ENCODE assay signal across 20 cellular contexts in genomic region chr12:67709367-67709954, GRCh38.
DNase-seq lines count a peak whose midpoint lies in the region; ATAC-seq and TF ChIP-seq lines count a peak whose summit lies in the region.
"Had no signal": no experiment of that assay in that cellular context is flagged by ENCODE, and none has a peak within 500 bp of the region (broad histone marks: within the 10 kb centered on the region; RNA-seq: fewer than 3 reads in every experiment).

No MANE protein-coding gene starts in this region.

- H3K9me3 Mint-ChIP-seq in type B pancreatic cell (peaks cover 7% of the 10 kb centered on the region), glutamatergic neuron (ENCODE audit: unreplicated experiment) (peaks cover 2% of the 10 kb centered on the region)

- no peak for DNase-seq in Right ventricle myocardium inferior (ENCODE audit: missing footprints)
- DNase-seq in cardiac septum (ENCODE audit: low spot score), result no peak
- DNase-seq in left ventricle myocardium inferior, result no peak
- no peak for DNase-seq in type B pancreatic cell (ENCODE audit: extremely low spot score, unreplicated experiment)
- no peak for DNase-seq in glutamatergic neuron
- no peak for DNase-seq in KG1 (lab: John Stamatoyannopoulos, UW)
- DNase-seq in GM23248, result no peak
- DNase-seq: CD4-positive, CD25-positive, alpha-beta regulatory T cell; COR-L47; H9; IMR-90; Karpas-422; NCI-H1417 treated with DMSO at 0.1 percent for 48 hours; NCI-H187 treated with DMSO at 0.1 percent for 48 hours; NCI-H345; NCI-H526 treated with DMSO at 0.1 percent for 48 hours; NK-92 treated with Interleukin-12 subunit alpha and Interleukin-12 subunit beta, amount 100 ng/mL, for 24 hours; SIG-M5 had no signal

- H3K9me3 ChIP-seq in left ventricle myocardium inferior (replicated peaks), result no peaks in the 10 kb centered on the region
- H3K9me3 ChIP-seq in mucosa of rectum (ENCODE audit: control insufficient read depth in 2 of 2, low read length in 2 of 2), result no peaks in the 10 kb centered on the region
- H3K9me3 ChIP-seq in GM23248 (ENCODE audit: low read depth), result no peaks in the 10 kb centered on the region

- peak; percentile 70 for ATAC-seq in Right ventricle myocardium inferior

- H3K4me3 ChIP-seq in left ventricle myocardium inferior, result no peak overlapping the region
- H3K4me3 ChIP-seq in mucosa of rectum (ENCODE audit: low read length in 2 of 2), result peak overlapping the region; percentile 33 to 58
- H3K4me3 ChIP-seq in GM23248, result no peak overlapping the region

- in situ Hi-C loops in GM23248 (cut with MboI), result no loop called here

- H3K4me1 Mint-ChIP-seq in type B pancreatic cell (ENCODE audit: unreplicated experiment) (peaks cover 38% of the 10 kb centered on the region), glutamatergic neuron (ENCODE audit: low read depth, unreplicated experiment) (peaks cover 12% of the 10 kb centered on the region)

- 92 to 100% methylated on average over 4 of the region's 4 CpGs for WGBS in GM23248 (ENCODE audit: low coverage in 1 of 2, low lambda C conversion rate in 2 of 2, missing lambda C conversion rate in 2 of 2), 2 experiments

- no peak overlapping the region for H3K4me2 ChIP-seq in GM23248 (ENCODE audit: unreplicated experiment)

- H3K9me2 ChIP-seq in GM23248 (ENCODE audit: insufficient read depth), result no peaks in the 10 kb centered on the region

- H3K36me3 ChIP-seq in left ventricle myocardium inferior (no peaks in the 10 kb centered on the region), mucosa of rectum (ENCODE audit: control insufficient read depth in 2 of 2, insufficient read depth in 2 of 2, low read length in 2 of 2) (no peaks in the 10 kb centered on the region), GM23248 (ENCODE audit: low read depth) (no peaks in the 10 kb centered on the region)

- TF ChIP-seq CTCF in left ventricle myocardium inferior (IDR thresholded peaks at IDR 0.05; ENCODE audit: borderline replicate concordance), result no peak
- no peak for TF ChIP-seq CTCF in type B pancreatic cell (conservative IDR thresholded peaks at IDR 0.05)
- TF ChIP-seq CTCF in glutamatergic neuron (IDR thresholded peaks at IDR 0.05; ENCODE audit: partially characterized antibody, unreplicated experiment), result no peak

- H3K36me3 Mint-ChIP-seq in type B pancreatic cell, result no peaks in the 10 kb centered on the region
- peaks cover 5% of the 10 kb centered on the region for H3K36me3 Mint-ChIP-seq in glutamatergic neuron (ENCODE audit: unreplicated experiment)

- no peak overlapping the region for H2AFZ ChIP-seq in GM23248

- H3K9ac ChIP-seq in mucosa of rectum (ENCODE audit: low read depth in 1 of 2, low read length in 2 of 2) (peak overlapping the region in 1 of 2 donors; percentile 14), GM23248 (no peak overlapping the region)

- H3F3A ChIP-seq in GM23248 (ENCODE audit: insufficient read depth), result peaks cover 10% of the 10 kb centered on the region; the same call in 1 of the 2 replicates

- H3K4me1 ChIP-seq in left ventricle myocardium inferior (peaks cover 35% of the 10 kb centered on the region), mucosa of rectum (ENCODE audit: control insufficient read depth in 2 of 2, insufficient read depth in 2 of 2, low read length in 2 of 2) (peaks cover 15 to 21% of the 10 kb centered on the region in 2 donors), GM23248 (ENCODE audit: insufficient read depth) (peaks cover 21% of the 10 kb centered on the region)

- H3K27ac Mint-ChIP-seq in type B pancreatic cell (peak overlapping the region; percentile 79), glutamatergic neuron (ENCODE audit: unreplicated experiment) (no peak overlapping the region)
- H3K27ac Mint-ChIP-seq: CD4-positive, CD25-positive, alpha-beta regulatory T cell had no signal

- no peaks in the 10 kb centered on the region for H3K27me3 Mint-ChIP-seq in type B pancreatic cell
- H3K27me3 Mint-ChIP-seq in glutamatergic neuron (ENCODE audit: unreplicated experiment), result peaks cover 2% of the 10 kb centered on the region

- H3K79me2 ChIP-seq in GM23248 (ENCODE audit: insufficient read depth), result no peaks in the 10 kb centered on the region

- peak overlapping the region; percentile 68 for H3K27ac ChIP-seq in left ventricle myocardium inferior (replicated peaks)
- H3K27ac ChIP-seq in mucosa of rectum (ENCODE audit: low read depth in 2 of 2, low read length in 2 of 2), result peak overlapping the region; percentile 83 to 87
- no peak overlapping the region for H3K27ac ChIP-seq in GM23248
- H3K27ac ChIP-seq: HL-60 had no signal

- intact Hi-C loops in Right ventricle myocardium inferior (cut with DNase I) (no loop called here), cardiac septum (cut with DNase I) (loop anchor here (2.0 to 5.0 kb wide), 2 partner anchors 42 to 59 kb away; no protein-coding TSS in a partner anchor), left ventricle myocardium inferior (cut with micrococcal nuclease) (no loop called here)

- H4K20me1 ChIP-seq in GM23248 (ENCODE audit: insufficient read depth), result no peaks in the 10 kb centered on the region

- H3K27me3 ChIP-seq in left ventricle myocardium inferior (ENCODE audit: low read depth) (no peaks in the 10 kb centered on the region), mucosa of rectum (ENCODE audit: control insufficient read depth in 2 of 2, insufficient read depth in 2 of 2, low read length in 2 of 2) (no peaks in the 10 kb centered on the region), GM23248 (replicated peaks; ENCODE audit: insufficient read depth) (no peaks in the 10 kb centered on the region)

- H3K4me3 Mint-ChIP-seq in type B pancreatic cell (peak overlapping the region; percentile 44), glutamatergic neuron (ENCODE audit: unreplicated experiment) (no peak overlapping the region)
- H3K4me3 Mint-ChIP-seq: CD4-positive, CD25-positive, alpha-beta regulatory T cell; H9 had no signal

Comparison
In these comparisons a context has a peak if more than half of its experiments do, and no peak if none do; other contexts are left out.
1. H3K4me3 ChIP-seq: peak in mucosa of rectum (2 of 2); none in left ventricle myocardium inferior (single experiment) and GM23248 (single experiment).